ENCODE assay signal across 2 cellular contexts in the genomic region with DNA sequence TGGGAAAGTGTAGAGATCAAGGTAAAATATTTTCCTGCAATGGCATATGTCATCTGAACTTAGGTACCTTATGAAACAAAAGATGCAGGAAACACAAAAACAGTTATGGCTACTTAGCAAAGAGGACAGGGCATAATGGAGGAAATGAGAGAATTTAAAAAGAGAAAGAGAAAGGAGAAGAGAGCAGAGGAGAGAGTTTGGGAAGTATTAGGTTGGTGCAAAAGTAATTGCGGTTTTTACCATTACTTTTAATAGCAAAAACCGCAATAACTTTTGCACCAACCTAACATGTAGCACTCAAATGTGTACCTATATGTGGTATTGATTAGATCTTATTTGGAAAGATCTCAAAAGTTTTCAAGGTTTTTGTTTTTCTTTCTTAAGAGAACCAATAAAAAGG.
TF ChIP-seq lines count a peak whose summit lies in the region.

No MANE protein-coding gene starts in this region.

TF ChIP-seq in HepG2, 621 proteins besides CTCF, POLR2A, EP300 and RAD21 (continued from another document):
- TF ChIP-seq, protein P1, sequence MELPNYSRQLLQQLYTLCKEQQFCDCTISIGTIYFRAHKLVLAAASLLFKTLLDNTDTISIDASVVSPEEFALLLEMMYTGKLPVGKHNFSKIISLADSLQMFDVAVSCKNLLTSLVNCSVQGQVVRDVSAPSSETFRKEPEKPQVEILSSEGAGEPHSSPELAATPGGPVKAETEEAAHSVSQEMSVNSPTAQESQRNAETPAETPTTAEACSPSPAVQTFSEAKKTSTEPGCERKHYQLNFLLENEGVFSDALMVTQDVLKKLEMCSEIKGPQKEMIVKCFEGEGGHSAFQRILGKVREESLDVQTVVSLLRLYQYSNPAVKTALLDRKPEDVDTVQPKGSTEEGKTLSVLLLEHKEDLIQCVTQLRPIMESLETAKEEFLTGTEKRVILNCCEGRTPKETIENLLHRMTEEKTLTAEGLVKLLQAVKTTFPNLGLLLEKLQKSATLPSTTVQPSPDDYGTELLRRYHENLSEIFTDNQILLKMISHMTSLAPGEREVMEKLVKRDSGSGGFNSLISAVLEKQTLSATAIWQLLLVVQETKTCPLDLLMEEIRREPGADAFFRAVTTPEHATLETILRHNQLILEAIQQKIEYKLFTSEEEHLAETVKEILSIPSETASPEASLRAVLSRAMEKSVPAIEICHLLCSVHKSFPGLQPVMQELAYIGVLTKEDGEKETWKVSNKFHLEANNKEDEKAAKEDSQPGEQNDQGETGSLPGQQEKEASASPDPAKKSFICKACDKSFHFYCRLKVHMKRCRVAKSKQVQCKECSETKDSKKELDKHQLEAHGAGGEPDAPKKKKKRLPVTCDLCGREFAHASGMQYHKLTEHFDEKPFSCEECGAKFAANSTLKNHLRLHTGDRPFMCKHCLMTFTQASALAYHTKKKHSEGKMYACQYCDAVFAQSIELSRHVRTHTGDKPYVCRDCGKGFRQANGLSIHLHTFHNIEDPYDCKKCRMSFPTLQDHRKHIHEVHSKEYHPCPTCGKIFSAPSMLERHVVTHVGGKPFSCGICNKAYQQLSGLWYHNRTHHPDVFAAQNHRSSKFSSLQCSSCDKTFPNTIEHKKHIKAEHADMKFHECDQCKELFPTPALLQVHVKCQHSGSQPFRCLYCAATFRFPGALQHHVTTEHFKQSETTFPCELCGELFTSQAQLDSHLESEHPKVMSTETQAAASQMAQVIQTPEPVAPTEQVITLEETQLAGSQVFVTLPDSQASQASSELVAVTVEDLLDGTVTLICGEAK (IDR thresholded peaks at IDR 0.05) = peak; percentile 79
- TF ChIP-seq, protein P1 (CRISPR knock-in tag; IDR thresholded peaks at IDR 0.05) = no peak
TF ChIP-seq in HepG2: peak in this region for 1.

TF ChIP-seq in GM12878, 131 proteins besides CTCF, POLR2A, EP300 and RAD21:
- TF ChIP-seq, protein P1 (IDR thresholded peaks at IDR 0.05; ENCODE audit: borderline replicate concordance) = peak; percentile 68
- TF ChIP-seq, protein P2, sequence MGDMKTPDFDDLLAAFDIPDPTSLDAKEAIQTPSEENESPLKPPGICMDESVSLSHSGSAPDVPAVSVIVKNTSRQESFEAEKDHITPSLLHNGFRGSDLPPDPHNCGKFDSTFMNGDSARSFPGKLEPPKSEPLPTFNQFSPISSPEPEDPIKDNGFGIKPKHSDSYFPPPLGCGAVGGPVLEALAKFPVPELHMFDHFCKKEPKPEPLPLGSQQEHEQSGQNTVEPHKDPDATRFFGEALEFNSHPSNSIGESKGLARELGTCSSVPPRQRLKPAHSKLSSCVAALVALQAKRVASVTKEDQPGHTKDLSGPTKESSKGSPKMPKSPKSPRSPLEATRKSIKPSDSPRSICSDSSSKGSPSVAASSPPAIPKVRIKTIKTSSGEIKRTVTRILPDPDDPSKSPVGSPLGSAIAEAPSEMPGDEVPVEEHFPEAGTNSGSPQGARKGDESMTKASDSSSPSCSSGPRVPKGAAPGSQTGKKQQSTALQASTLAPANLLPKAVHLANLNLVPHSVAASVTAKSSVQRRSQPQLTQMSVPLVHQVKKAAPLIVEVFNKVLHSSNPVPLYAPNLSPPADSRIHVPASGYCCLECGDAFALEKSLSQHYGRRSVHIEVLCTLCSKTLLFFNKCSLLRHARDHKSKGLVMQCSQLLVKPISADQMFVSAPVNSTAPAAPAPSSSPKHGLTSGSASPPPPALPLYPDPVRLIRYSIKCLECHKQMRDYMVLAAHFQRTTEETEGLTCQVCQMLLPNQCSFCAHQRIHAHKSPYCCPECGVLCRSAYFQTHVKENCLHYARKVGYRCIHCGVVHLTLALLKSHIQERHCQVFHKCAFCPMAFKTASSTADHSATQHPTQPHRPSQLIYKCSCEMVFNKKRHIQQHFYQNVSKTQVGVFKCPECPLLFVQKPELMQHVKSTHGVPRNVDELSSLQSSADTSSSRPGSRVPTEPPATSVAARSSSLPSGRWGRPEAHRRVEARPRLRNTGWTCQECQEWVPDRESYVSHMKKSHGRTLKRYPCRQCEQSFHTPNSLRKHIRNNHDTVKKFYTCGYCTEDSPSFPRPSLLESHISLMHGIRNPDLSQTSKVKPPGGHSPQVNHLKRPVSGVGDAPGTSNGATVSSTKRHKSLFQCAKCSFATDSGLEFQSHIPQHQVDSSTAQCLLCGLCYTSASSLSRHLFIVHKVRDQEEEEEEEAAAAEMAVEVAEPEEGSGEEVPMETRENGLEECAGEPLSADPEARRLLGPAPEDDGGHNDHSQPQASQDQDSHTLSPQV (IDR thresholded peaks at IDR 0.05) = no peak
TF ChIP-seq in GM12878: peak in this region for 1.
